27 cellular contexts compared by ENCODE assay signal in the genomic region with DNA sequence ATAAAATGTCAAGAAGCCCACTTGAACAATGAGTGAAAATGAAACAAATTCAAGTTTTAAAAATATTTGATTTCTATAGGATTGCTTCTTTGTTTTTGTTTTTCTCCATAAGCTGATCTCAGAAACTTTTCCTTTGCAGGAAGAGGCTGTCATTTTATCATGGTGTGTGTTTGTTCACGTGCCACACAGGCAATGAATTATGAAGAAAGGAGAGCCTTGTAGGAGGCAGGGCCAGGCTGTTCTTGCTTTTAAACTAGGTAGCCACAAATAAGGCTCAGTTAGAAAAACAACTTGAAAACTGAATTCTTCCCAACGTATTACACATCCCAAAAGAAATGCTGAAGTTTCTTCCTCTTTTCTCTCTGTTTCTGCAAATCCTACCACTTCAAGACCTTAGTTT.
"Had no signal": no experiment of that assay in that cellular context is flagged by ENCODE, and none has a peak within 500 bp of the region (broad histone marks: within the 10 kb centered on the region; RNA-seq: fewer than 3 reads in every experiment).

No MANE protein-coding gene starts in this region.

- H3K9me3 ChIP-seq: ascending aorta, breast epithelium, colonic mucosa had no signal

- H3K27ac Mint-ChIP-seq: activated CD8-positive, alpha-beta T cell treated with anti-CD3 and anti-CD28 coated beads for 36 hours; activated naive CD8-positive, alpha-beta T cell; activated T-helper 17 cell treated with anti-CD3 and anti-CD28 coated beads, Interleukin-2, amount 50 U/mL, for 72 hours; brain; WTC11 had no signal

- DNase-seq: activated CD4-positive, alpha-beta T cell treated with anti-CD3 and anti-CD28 coated beads for 1 hour; activated CD4-positive, alpha-beta T cell treated with anti-CD3 and anti-CD28 coated beads for 48 hours; activated CD4-positive, alpha-beta T cell treated with anti-CD3 and anti-CD28 coated beads, Interleukin-2, amount 50 U/mL, for 1 hour; activated CD4-positive, alpha-beta T cell treated with anti-CD3 and anti-CD28 coated beads, Interleukin-2, amount 50 U/mL, for 48 hours; activated CD8-positive, alpha-beta memory T cell treated with anti-CD3 and anti-CD28 coated beads for 24 hours; activated CD8-positive, alpha-beta T cell treated with anti-CD3 and anti-CD28 coated beads for 36 hours; activated effector memory CD4-positive, alpha-beta T cell treated with Interleukin-2 at 50 U/mL for 16 hours; activated gamma-delta T cell treated with Interleukin-2 at 50 U/mL for 16 hours; activated naive CD4-positive, alpha-beta T cell treated with anti-CD3 and anti-CD28 coated beads, Interleukin-2, amount 50 U/mL, for 16 hours; activated naive CD4-positive, alpha-beta T cell treated with Interleukin-2 at 50 U/mL for 16 hours; activated T-cell treated with anti-CD3 and anti-CD28 coated beads, Interleukin-2, amount 50 U/mL, for 4 hours; central memory CD4-positive, alpha-beta T cell; cerebellar nuclear complex; colonic mucosa; effector CD8-positive, alpha-beta T cell; foreskin fibroblast; head of caudate nucleus; T-helper 2 cell had no signal

- H3K27me3 Mint-ChIP-seq: activated CD8-positive, alpha-beta T cell treated with anti-CD3 and anti-CD28 coated beads for 36 hours; activated naive CD8-positive, alpha-beta T cell; activated T-helper 17 cell treated with anti-CD3 and anti-CD28 coated beads, Interleukin-2, amount 50 U/mL, for 72 hours; brain had no signal

- H3K27me3 ChIP-seq: ascending aorta, breast epithelium, cardiac muscle cell, colonic mucosa had no signal

- H3K4me3 Mint-ChIP-seq: activated CD8-positive, alpha-beta T cell treated with anti-CD3 and anti-CD28 coated beads for 36 hours; activated naive CD8-positive, alpha-beta T cell; activated T-cell treated with anti-CD3 and anti-CD28 coated beads, Interleukin-2, amount 50 U/mL, for 4 hours; activated T-helper 17 cell treated with anti-CD3 and anti-CD28 coated beads, Interleukin-2, amount 50 U/mL, for 72 hours; brain; WTC11 had no signal

- ATAC-seq: activated CD8-positive, alpha-beta T cell treated with anti-CD3 and anti-CD28 coated beads for 36 hours; activated T-cell treated with anti-CD3 and anti-CD28 coated beads, Interleukin-2, amount 50 U/mL, for 4 hours; activated T-helper 17 cell treated with anti-CD3 and anti-CD28 coated beads, Interleukin-2, amount 50 U/mL, for 72 hours; WTC11 had no signal

- H3K4me1 ChIP-seq: ascending aorta, breast epithelium, colonic mucosa had no signal

- H3K4me1 Mint-ChIP-seq: brain had no signal

- H3K9me3 Mint-ChIP-seq: activated CD8-positive, alpha-beta T cell treated with anti-CD3 and anti-CD28 coated beads for 36 hours; activated T-cell treated with anti-CD3 and anti-CD28 coated beads, Interleukin-2, amount 50 U/mL, for 4 hours; activated T-helper 17 cell treated with anti-CD3 and anti-CD28 coated beads, Interleukin-2, amount 50 U/mL, for 72 hours; WTC11 had no signal

- H3K27ac ChIP-seq: ascending aorta, breast epithelium, cardiac muscle cell, colonic mucosa, epithelial cell of prostate, VCaP had no signal

- H3K36me3 Mint-ChIP-seq: WTC11 had no signal
